In the genomic region with DNA sequence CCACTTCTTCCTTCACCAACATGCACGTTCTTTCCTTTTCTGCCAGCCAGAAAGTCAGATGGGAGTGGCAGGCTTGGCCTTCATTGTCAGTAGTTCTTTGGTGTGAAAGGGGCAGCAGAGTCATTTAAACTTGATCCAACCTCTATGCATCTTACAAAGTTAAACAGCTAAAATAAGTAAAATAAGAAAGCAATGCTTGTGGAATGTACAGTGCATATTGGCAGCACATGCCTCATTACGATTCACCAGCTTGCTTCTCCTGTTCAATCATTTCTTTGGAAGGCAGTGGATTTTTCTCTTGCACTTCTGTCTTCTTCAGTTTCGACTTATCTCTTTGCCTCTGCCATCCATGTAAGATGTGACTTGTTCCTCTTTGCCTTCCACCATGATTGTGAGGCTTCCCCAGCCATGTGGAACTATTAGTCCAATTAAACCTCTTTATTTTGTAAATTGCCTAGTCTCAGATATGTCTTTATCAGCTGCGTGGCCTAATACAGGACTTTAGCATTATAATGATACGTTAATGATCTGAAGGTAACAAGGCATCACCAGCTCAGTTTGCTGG, we compare ENCODE assay signal across 29 cellular contexts. TPM values are rescaled to one million over a fixed set of nuclear protein-coding genes. Genes with fewer than 3 reads are reported as not detected.
"Had no signal": no experiment of that assay in that cellular context is flagged by ENCODE, and none has a peak within 500 bp of the region (broad histone marks: within the 10 kb centered on the region; RNA-seq: fewer than 3 reads in every experiment).

No MANE protein-coding gene starts in this region.

- H3K27me3 ChIP-seq: heart left ventricle, left lung had no signal

- H3K4me3 ChIP-seq: heart left ventricle, left lung, lung, tibial artery had no signal

- DNase-seq: activated CD4-positive, alpha-beta T cell treated with anti-CD3 and anti-CD28 coated beads, Interleukin-2, amount 10 ng/mL, durations not matched to agents 7 days and 5 days; activated CD4-positive, CD25-positive, alpha-beta regulatory T cell treated with anti-CD3 and anti-CD28 coated beads, Interleukin-2, amount 50 U/mL, for 72 hours; activated CD8-positive, alpha-beta T cell treated with anti-CD3 and anti-CD28 coated beads, Interleukin-2, amount 10 ng/mL, durations not matched to agents 7 days and 5 days; activated gamma-delta T cell; aorta; caudate nucleus; dermis blood vessel endothelial cell; effector CD8-positive, alpha-beta T cell; heart left ventricle; left lung; naive thymus-derived CD4-positive, alpha-beta T cell; occipital lobe; retina; stimulated activated CD4-positive, alpha-beta T cell treated with anti-CD3 and anti-CD28 coated beads, Interleukin-12 subunit alpha, Interleukin-12 subunit beta, amount 100 ng/mL, for 4 hours; stimulated activated CD4-positive, alpha-beta T cell treated with anti-CD3 and anti-CD28 coated beads, Interleukin-4, amount 100 ng/mL, for 4 hours; stimulated activated naive CD8-positive, alpha-beta T cell treated with anti-CD3 and anti-CD28 coated beads, Interleukin-15, amount 100 ng/mL, for 72 hours; T-helper 1 cell; tibial artery; WERI-Rb-1 had no signal

- H3K36me3 ChIP-seq: heart left ventricle, left lung, tibial artery, WERI-Rb-1 had no signal

- ATAC-seq: activated CD8-positive, alpha-beta T cell treated with anti-CD3 and anti-CD28 coated beads, Interleukin-2, amount 10 ng/mL, durations not matched to agents 7 days and 5 days; esophagus mucosa; heart left ventricle; left lung; naive thymus-derived CD4-positive, alpha-beta T cell; stimulated activated naive CD8-positive, alpha-beta T cell treated with anti-CD3 and anti-CD28 coated beads, Interleukin-15, amount 100 ng/mL, for 72 hours had no signal

- FAIRE-seq: TTC549 had no signal

- H3K4me1 ChIP-seq: heart left ventricle, left lung, tibial artery had no signal

- H3K27ac ChIP-seq: heart left ventricle, left lung, tibial artery, WERI-Rb-1 had no signal

RNA-seq across cellular contexts. Expression of a gene that starts 14.8 kb away (rescaled TPM):
- total RNA-seq: activated CD4-positive, alpha-beta T cell treated with anti-CD3 and anti-CD28 coated beads, Interleukin-2, amount 10 ng/mL, durations not matched to agents 7 days and 5 days; activated CD8-positive, alpha-beta T cell treated with anti-CD3 and anti-CD28 coated beads, Interleukin-2, amount 10 ng/mL, durations not matched to agents 7 days and 5 days; activated T-helper 1 cell treated with anti-CD3 and anti-CD28 coated beads, Interleukin-12 subunit alpha, Interleukin-12 subunit beta, Interleukin-2, Interleukin-4 antibody, amounts not matched to agents 30 ng/mL and 10 ng/mL and 1 ng/mL, durations not matched to agents 14 hours and 24 hours and 36 hours; dermis blood vessel endothelial cell; esophagus mucosa; fibroblast of villous mesenchyme; kidney epithelial cell; neural crest cell; occipital lobe had no signal
- polyA plus RNA-seq: aorta; naive thymus-derived CD4-positive, alpha-beta T cell had no signal

RNA-seq across cellular contexts. Expression of a gene that starts 15.9 kb away (rescaled TPM):
- total RNA-seq: neural crest cell had no signal

RNA-seq across cellular contexts. Expression of a gene that starts 29.7 kb away (rescaled TPM):
- total RNA-seq: activated CD4-positive, alpha-beta T cell treated with anti-CD3 and anti-CD28 coated beads, Interleukin-2, amount 10 ng/mL, durations not matched to agents 7 days and 5 days; activated T-helper 1 cell treated with anti-CD3 and anti-CD28 coated beads, Interleukin-12 subunit alpha, Interleukin-12 subunit beta, Interleukin-2, Interleukin-4 antibody, amounts not matched to agents 30 ng/mL and 10 ng/mL and 1 ng/mL, durations not matched to agents 14 hours and 24 hours and 36 hours; dermis blood vessel endothelial cell; fibroblast of villous mesenchyme had no signal
- polyA plus RNA-seq: naive thymus-derived CD4-positive, alpha-beta T cell had no signal

RNA-seq across cellular contexts. Expression of a gene that starts 42.5 kb away (rescaled TPM):
- total RNA-seq: activated T-helper 1 cell treated with anti-CD3 and anti-CD28 coated beads, Interleukin-12 subunit alpha, Interleukin-12 subunit beta, Interleukin-2, Interleukin-4 antibody, amounts not matched to agents 30 ng/mL and 10 ng/mL and 1 ng/mL, durations not matched to agents 14 hours and 24 hours and 36 hours; aorta; dermis blood vessel endothelial cell; fibroblast of villous mesenchyme; kidney epithelial cell; neural crest cell; occipital lobe; posterior vena cava; skeletal muscle tissue; urinary bladder had no signal
- polyA plus RNA-seq: naive thymus-derived CD4-positive, alpha-beta T cell; urinary bladder had no signal
